ENCODE assay signal across 19 cellular contexts in genomic region chr20:39039261-39039660, GRCh38.
"Had no signal": no experiment of that assay in that cellular context is flagged by ENCODE, and none has a peak within 500 bp of the region (broad histone marks: within the 10 kb centered on the region; RNA-seq: fewer than 3 reads in every experiment).

No MANE protein-coding gene starts in this region.

- H3K4me1 ChIP-seq: left ventricle myocardium inferior, spleen, tibial nerve had no signal

- ATAC-seq: activated naive CD4-positive, alpha-beta T cell treated with anti-CD3 and anti-CD28 coated beads, Interleukin-2, amount 50 U/mL, for 72 hours; activated T-cell treated with anti-CD3 and anti-CD28 coated beads, Interleukin-2, amount 50 U/mL, for 4 hours; right cardiac atrium; T-helper 17 cell had no signal

- H3K27me3 ChIP-seq: spleen, tibial nerve had no signal

- H3K27ac ChIP-seq: left ventricle myocardium inferior, spleen, tibial nerve had no signal

- H3K9me3 ChIP-seq: left ventricle myocardium inferior, spleen, tibial nerve had no signal

- DNase-seq: activated CD4-positive, alpha-beta T cell treated with anti-CD3 and anti-CD28 coated beads for 4 hours; activated CD4-positive, alpha-beta T cell treated with anti-CD3 and anti-CD28 coated beads, Interleukin-2, amount 50 U/mL, for 4 hours; activated CD4-positive, CD25-positive, alpha-beta regulatory T cell; activated CD8-positive, alpha-beta memory T cell treated with anti-CD3 and anti-CD28 coated beads, Interleukin-2, amount 50 U/mL, for 4 hours; activated naive CD4-positive, alpha-beta T cell; activated T-cell treated with anti-CD3 and anti-CD28 coated beads, Interleukin-2, amount 50 U/mL, for 4 hours; dermis blood vessel endothelial cell; effector CD8-positive, alpha-beta T cell; glutamatergic neuron; islet precursor cell; left ventricle myocardium inferior; mesendoderm; right cardiac atrium; spleen; stimulated activated naive CD4-positive, alpha-beta T cell; T-helper 17 cell had no signal

- H3K4me3 ChIP-seq: left ventricle myocardium inferior, lung, spleen, tibial nerve had no signal
